10 cellular contexts compared by ENCODE assay signal in the genomic region with DNA sequence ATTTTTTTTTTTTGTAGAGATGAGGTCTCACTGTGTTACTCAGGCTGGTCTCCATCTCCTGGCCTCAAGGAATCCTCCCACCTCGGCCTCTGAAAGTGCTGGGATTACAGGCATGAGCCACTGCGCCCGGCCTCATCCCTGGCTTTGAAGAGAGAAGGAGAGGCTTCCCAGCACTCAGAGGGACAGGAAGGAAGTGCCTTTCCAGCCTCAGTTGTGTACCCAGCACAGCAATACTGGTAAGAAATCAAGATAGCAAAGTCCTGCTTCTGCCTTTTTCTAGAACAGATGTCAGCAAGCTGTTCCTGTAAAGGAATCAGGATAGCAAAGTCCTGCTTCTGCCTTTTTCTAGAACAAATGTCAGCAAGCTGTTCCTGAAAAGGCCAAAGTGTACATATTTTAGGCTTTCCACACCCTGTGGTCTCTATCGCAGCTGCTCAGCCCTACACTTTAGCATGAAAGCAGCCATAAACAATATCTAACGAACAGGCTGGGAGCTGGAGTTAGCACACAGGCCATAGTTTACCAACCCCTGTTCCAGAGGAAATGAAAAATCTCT. TPM values are rescaled to one million over a fixed set of nuclear protein-coding genes. Genes with fewer than 3 reads are reported as not detected.
DNase-seq lines count a peak whose midpoint lies in the region; ATAC-seq and TF ChIP-seq lines count a peak whose summit lies in the region.
"Had no signal": no experiment of that assay in that cellular context is flagged by ENCODE, and none has a peak within 500 bp of the region (broad histone marks: within the 10 kb centered on the region; RNA-seq: fewer than 3 reads in every experiment).

No MANE protein-coding gene starts in this region.

- no peaks in the 10 kb centered on the region for H3K36me3 ChIP-seq in left lung
- H3K36me3 ChIP-seq in thyroid gland, result no peaks in the 10 kb centered on the region

- H3K4me1 ChIP-seq in left lung (peaks cover 16 to 70% of the 10 kb centered on the region in 2 donors), thyroid gland (peaks cover 0 to 20% of the 10 kb centered on the region in 2 donors)

- H3K27me3 ChIP-seq in left lung (peaks cover 0 to 7% of the 10 kb centered on the region in 2 donors), thyroid gland (no peaks in the 10 kb centered on the region)

- TF ChIP-seq CTCF in choroid plexus epithelial cell (conservative IDR thresholded peaks at IDR 0.05; ENCODE audit: low read depth, low read length), result no peak
- TF ChIP-seq CTCF in left lung (IDR thresholded peaks at IDR 0.05), result no peak
- no peak for TF ChIP-seq CTCF in thyroid gland (IDR thresholded peaks at IDR 0.05)

- no peak for TF ChIP-seq POLR2A in thyroid gland (IDR thresholded peaks at IDR 0.05)

- peak; percentile 91 for DNase-seq in choroid plexus epithelial cell (ENCODE audit: low read depth)
- DNase-seq in left lung, result no peak
- DNase-seq in thyroid gland, result no peak
- no peak for DNase-seq in NCI-H146 (lab: John Stamatoyannopoulos, UW)
- DNase-seq in NK-92 treated with Interleukin-12 subunit alpha and Interleukin-12 subunit beta, amount 100 ng/mL, for 24 hours (lab: John Stamatoyannopoulos, UW), result no peak
- DNase-seq: activated CD4-positive, CD25-positive, alpha-beta regulatory T cell; stimulated activated CD4-positive, alpha-beta T cell treated with anti-CD3 and anti-CD28 coated beads, Interleukin-4, amount 100 ng/mL, for 4 hours had no signal

- H3K9me3 ChIP-seq in left lung (no peaks in the 10 kb centered on the region), thyroid gland (no peaks in the 10 kb centered on the region)

- H3K27ac ChIP-seq in left lung (peak overlapping the region; percentile 70 to 85), thyroid gland (peak overlapping the region; percentile 13 to 61 (median 50))

- peak; percentile 33 for ATAC-seq in left lung
- ATAC-seq in HG03196 (IDR thresholded peaks at IDR 0.05; ENCODE audit: unreplicated experiment), result no peak
- ATAC-seq: activated naive CD4-positive, alpha-beta T cell treated with anti-CD3 and anti-CD28 coated beads, Interleukin-2, amount 50 U/mL, for 72 hours; Panc1 had no signal

- WGBS in thyroid gland, 2 donors, result 75 to 79% methylated on average over 5 of the region's 5 CpGs

- intact Hi-C loops in left lung (cut with DNase I) (no loop called here), thyroid gland (cut with DNase I) (no loop called here)

- no peak overlapping the region for H3K4me3 ChIP-seq in choroid plexus epithelial cell (ENCODE audit: low read depth, low read length)
- no peak overlapping the region for H3K4me3 ChIP-seq in left lung
- no peak overlapping the region for H3K4me3 ChIP-seq in thyroid gland (replicated peaks in 1 of 3)

RNA-seq across cellular contexts. Expression of gene PLTP, which starts 6.3 kb away (rescaled TPM):
- 100 to 1,000 TPM; 162 to 172 TPM for total RNA-seq in left lung
- 100 to 1,000 TPM in 1 of 4 donors, 10 to 100 TPM in 3; 22.7 to 260 (median 70.1) TPM for total RNA-seq in thyroid gland

RNA-seq across cellular contexts. Expression of gene PCIF1, which starts 16.2 kb away (rescaled TPM):
- total RNA-seq in left lung (10 to 100 TPM; 26.1 to 33.0 TPM), thyroid gland (10 to 100 TPM; 28.1 to 63.6 (median 49.1) TPM)

RNA-seq across cellular contexts. Expression of gene CTSA, which starts 27.1 kb away (rescaled TPM):
- total RNA-seq in left lung, result 100 to 1,000 TPM; 234 to 268 TPM
- total RNA-seq in thyroid gland, result 100 to 1,000 TPM in 1 of 4 donors, 10 to 100 TPM in 3; 42.7 to 103 (median 51.3) TPM

RNA-seq across cellular contexts. Expression of gene NEURL2, which starts 27.3 kb away (rescaled TPM):
- total RNA-seq in left lung (1 to 10 TPM; 4.0 to 4.3 TPM), thyroid gland (10 to 100 TPM; 12.6 to 17.4 (median 16.1) TPM)

RNA-seq across cellular contexts. Expression of gene SPATA25, which starts 30.8 kb away (rescaled TPM):
- total RNA-seq in left lung (under 1 TPM; 0.70 to 0.89 TPM), thyroid gland (1 to 10 TPM in 3 of 4 donors, not detected in 1; 3.0 to 8.8 (median 5.0) TPM)
